ENCODE assay signal across 8 cellular contexts in genomic region chr19:10085641-10086031, GRCh38. TPM values are rescaled to one million over a fixed set of nuclear protein-coding genes. Genes with fewer than 3 reads are reported as not detected.
DNase-seq lines count a peak whose midpoint lies in the region; ATAC-seq and TF ChIP-seq lines count a peak whose summit lies in the region.

No MANE protein-coding gene starts in this region.

- peak overlapping the region; percentile 84 to 98 (median 96) for H3K4me2 ChIP-seq in BLaER1 treated with 17β-estradiol and CSF1 and Interleukin-3, amounts not matched to agents 10 nM and 100 nM

- H3K27me3 Mint-ChIP-seq in dendritic cell treated with granulocyte-macrophage colony-stimulating factor and Interleukin-4, amounts not matched to agents 40 ng/mL and 50 ng/mL, for 4 days: peaks cover 8% of the 10 kb centered on the region
- no peaks in the 10 kb centered on the region for H3K27me3 Mint-ChIP-seq in naive thymus-derived CD8-positive, alpha-beta T cell

- peak overlapping the region; percentile 88 for H3K4me3 Mint-ChIP-seq in dendritic cell treated with granulocyte-macrophage colony-stimulating factor and Interleukin-4, amounts not matched to agents 40 ng/mL and 50 ng/mL, for 4 days
- peak overlapping the region; percentile 83 to 94 (median 86) for H3K4me3 Mint-ChIP-seq in naive thymus-derived CD8-positive, alpha-beta T cell

- POLR2A ChIA-PET in naive thymus-derived CD8-positive, alpha-beta T cell (lab: Charles Lee): interaction anchor here (0.7 to 1.7 kb wide), 4 partner anchors 11 to 107 kb away, joined by 4 to 7 read pairs (median 5); partner anchors contain the start of genes ANGPTL6 and PPAN

- no peak for TF ChIP-seq CTCF in LNCaP clone FGC (IDR thresholded peaks at IDR 0.05; ENCODE audit: control insufficient read depth, extremely low read depth, insufficient read depth)

- no peaks in the 10 kb centered on the region for H3K27me3 ChIP-seq in BLaER1 treated with 17β-estradiol and CSF1 and Interleukin-3, amounts not matched to agents 10 nM and 100 nM

- DNase-seq in LNCaP clone FGC (ENCODE audit: low read depth) (no peak), occipital lobe (lab: John Stamatoyannopoulos, UW) (no peak), HuH-7 (ENCODE audit: low spot score) (no peak), H4 (ENCODE audit: low spot score) (no peak)
- no peak for DNase-seq in naive thymus-derived CD8-positive, alpha-beta T cell

- peaks cover 38% of the 10 kb centered on the region for H3K36me3 Mint-ChIP-seq in dendritic cell treated with granulocyte-macrophage colony-stimulating factor and Interleukin-4, amounts not matched to agents 40 ng/mL and 50 ng/mL, for 4 days (ENCODE audit: low read depth)
- H3K36me3 Mint-ChIP-seq in naive thymus-derived CD8-positive, alpha-beta T cell: peaks cover 0 to 17% (median 0%) of the 10 kb centered on the region in 3 donors

- ATAC-seq in naive thymus-derived CD8-positive, alpha-beta T cell: peak; percentile 1 to 5
- ATAC-seq in GM18870 (IDR thresholded peaks at IDR 0.05; ENCODE audit: unreplicated experiment): no peak

- peaks cover 0 to 6% (median 0%) of the 10 kb centered on the region in 11 experiments; a peak in 3 of 22 replicates for H4K20me1 ChIP-seq in BLaER1 treated with 17β-estradiol and CSF1 and Interleukin-3, amounts not matched to agents 10 nM and 100 nM

- peak overlapping the region; percentile 78 to 91 (median 88) for H3K9ac ChIP-seq in BLaER1 treated with 17β-estradiol and CSF1 and Interleukin-3, amounts not matched to agents 10 nM and 100 nM

- H3K9me3 Mint-ChIP-seq in dendritic cell treated with granulocyte-macrophage colony-stimulating factor and Interleukin-4, amounts not matched to agents 40 ng/mL and 50 ng/mL, for 4 days: no peaks in the 10 kb centered on the region
- no peaks in the 10 kb centered on the region for H3K9me3 Mint-ChIP-seq in naive thymus-derived CD8-positive, alpha-beta T cell

- H3K27ac ChIP-seq in BLaER1 treated with 17β-estradiol and CSF1 and Interleukin-3, amounts not matched to agents 10 nM and 100 nM: peak overlapping the region; percentile 75 to 89 (median 87); a peak in 21 of 22 replicates

- peak overlapping the region; percentile 78 to 100 (median 97) for H3K4me3 ChIP-seq in BLaER1 treated with 17β-estradiol and CSF1 and Interleukin-3, amounts not matched to agents 10 nM and 100 nM
- peak overlapping the region; percentile 76 for H3K4me3 ChIP-seq in LNCaP clone FGC (ENCODE audit: low read depth, low read length)

- peaks cover 27% of the 10 kb centered on the region for H3K4me1 Mint-ChIP-seq in dendritic cell treated with granulocyte-macrophage colony-stimulating factor and Interleukin-4, amounts not matched to agents 40 ng/mL and 50 ng/mL, for 4 days (ENCODE audit: low read depth)
- H3K4me1 Mint-ChIP-seq in naive thymus-derived CD8-positive, alpha-beta T cell: peaks cover 8 to 17% (median 9%) of the 10 kb centered on the region in 4 donors

- H3K36me3 ChIP-seq in BLaER1 treated with 17β-estradiol and CSF1 and Interleukin-3, amounts not matched to agents 10 nM and 100 nM: peaks cover 8 to 19% (median 15%) of the 10 kb centered on the region in 11 experiments; a peak in 18 of 22 replicates

- H3K4me1 ChIP-seq in BLaER1 treated with 17β-estradiol and CSF1 and Interleukin-3, amounts not matched to agents 10 nM and 100 nM: peaks cover 9 to 21% (median 15%) of the 10 kb centered on the region in 10 experiments

- H3K9me3 ChIP-seq in BLaER1 treated with 17β-estradiol and CSF1 and Interleukin-3, amounts not matched to agents 10 nM and 100 nM (replicated peaks in 1 of 11): no peaks in the 10 kb centered on the region

- intact Hi-C loops in dendritic cell treated with granulocyte-macrophage colony-stimulating factor and Interleukin-4, amounts not matched to agents 40 ng/mL and 50 ng/mL, for 4 days (cut with micrococcal nuclease): no loop called here

- H3K27ac Mint-ChIP-seq in dendritic cell treated with granulocyte-macrophage colony-stimulating factor and Interleukin-4, amounts not matched to agents 40 ng/mL and 50 ng/mL, for 4 days: peak overlapping the region; percentile 83
- peak overlapping the region; percentile 66 to 95 (median 92) for H3K27ac Mint-ChIP-seq in naive thymus-derived CD8-positive, alpha-beta T cell

RNA-seq across cellular contexts. Expression of gene SHFL, which starts 0.5 kb away (rescaled TPM):
- total RNA-seq in naive thymus-derived CD8-positive, alpha-beta T cell: 100 to 1,000 TPM; 109 to 113 TPM
- 10 to 100 TPM; 32.0 to 51.3 (median 34.6) TPM for polyA plus RNA-seq in naive thymus-derived CD8-positive, alpha-beta T cell
- 5.0 TPM for total RNA-seq in occipital lobe
- total RNA-seq in H4 (2014; rRNA removed; shearing (Covaris generic)): 20.7 and 25.6 TPM in 2 replicates

RNA-seq across cellular contexts. Expression of gene ANGPTL6, which starts 16.8 kb away (rescaled TPM):
- 1 to 10 TPM; 1.3 to 1.8 TPM for total RNA-seq in naive thymus-derived CD8-positive, alpha-beta T cell
- under 1 TPM; 0.54 to 0.82 (median 0.65) TPM for polyA plus RNA-seq in naive thymus-derived CD8-positive, alpha-beta T cell
- total RNA-seq in occipital lobe: 0.47 TPM
- 0.27 TPM in 1 of 2 replicates, not detected in the other for total RNA-seq in H4 (2014; rRNA removed; shearing (Covaris generic))

RNA-seq across cellular contexts. Expression of gene PPAN, which starts 20.5 kb away (rescaled TPM):
- 100 to 1,000 TPM; 109 to 122 TPM for total RNA-seq in naive thymus-derived CD8-positive, alpha-beta T cell
- 10 to 100 TPM; 15.7 to 42.7 (median 25.8) TPM for polyA plus RNA-seq in naive thymus-derived CD8-positive, alpha-beta T cell
- total RNA-seq in occipital lobe: 18.1 TPM
- 20.1 and 26.1 TPM in 2 replicates for total RNA-seq in H4 (2014; rRNA removed; shearing (Covaris generic))

RNA-seq across cellular contexts. Expression of gene P2RY11, which starts 25.9 kb away (rescaled TPM):
- total RNA-seq in naive thymus-derived CD8-positive, alpha-beta T cell: 10 to 100 TPM; 61.4 to 68.0 TPM
- polyA plus RNA-seq in naive thymus-derived CD8-positive, alpha-beta T cell: 1 to 10 TPM; 2.2 to 4.2 (median 2.9) TPM
- total RNA-seq in occipital lobe: 3.9 TPM
- 0.79 and 0.92 TPM in 2 replicates for total RNA-seq in H4 (2014; rRNA removed; shearing (Covaris generic))

RNA-seq across cellular contexts. Expression of gene EIF3G, which starts 34.1 kb away (rescaled TPM):
- 100 to 1,000 TPM; 363 to 378 TPM for total RNA-seq in naive thymus-derived CD8-positive, alpha-beta T cell
- 100 to 1,000 TPM; 226 to 282 (median 269) TPM for polyA plus RNA-seq in naive thymus-derived CD8-positive, alpha-beta T cell
- total RNA-seq in occipital lobe: 96.1 TPM
- 299 and 319 TPM in 2 replicates for total RNA-seq in H4 (2014; rRNA removed; shearing (Covaris generic))
